Comparison of ENCODE assay signal across 17 cellular contexts in genomic region chr17:57561072-57561861, GRCh38.
DNase-seq lines count a peak whose midpoint lies in the region; ATAC-seq and TF ChIP-seq lines count a peak whose summit lies in the region.
"Had no signal": no experiment of that assay in that cellular context is flagged by ENCODE, and none has a peak within 500 bp of the region (broad histone marks: within the 10 kb centered on the region; RNA-seq: fewer than 3 reads in every experiment).

No MANE protein-coding gene starts in this region.

- DNase-seq in NCI-H1417 (lab: John Stamatoyannopoulos, UW) (peak in 2 of 3 experiments; percentile 28 to 52), NCI-H1417 treated with DMSO at 0.1 percent for 48 hours (lab: John Stamatoyannopoulos, UW) (no peak), HuH-7.5 (ENCODE audit: low spot score) (peak; percentile 61), WERI-Rb-1 (no peak), globus pallidus (ENCODE audit: low spot score) (no peak)
- DNase-seq in natural killer cell treated with Interleukin-12 subunit alpha and Interleukin-12 subunit beta and Interleukin-15 and Interleukin-18, amount 100 ng/mL, for 72 hours (ENCODE audit: low spot score): peak; percentile 67
- DNase-seq in stimulated activated CD4-positive, alpha-beta T cell treated with anti-CD3 and anti-CD28 coated beads, Interleukin-4, amount 100 ng/mL, for 1 hour: no peak
- DNase-seq: COR-L47; GM23248; PC-9; stimulated activated naive CD4-positive, alpha-beta T cell treated with Interleukin-2 at 50 U/mL for 16 hours; T-helper 2 cell had no signal

- H3K27ac ChIP-seq in WERI-Rb-1: peak overlapping the region; percentile 36
- H3K27ac ChIP-seq: 22Rv1, GM23248, PC-9 had no signal

- H3K27me3 ChIP-seq in WERI-Rb-1 (ENCODE audit: insufficient read depth, low read depth, severe bottlenecking): no peaks in the 10 kb centered on the region

- ATAC-seq in natural killer cell treated with Interleukin-12 subunit alpha and Interleukin-12 subunit beta and Interleukin-15 and Interleukin-18, amount 100 ng/mL, for 72 hours: peak; percentile 79 to 84
- no peak for ATAC-seq in HG03175 (IDR thresholded peaks at IDR 0.05; ENCODE audit: unreplicated experiment)
- ATAC-seq: activated T-helper 17 cell treated with anti-CD3 and anti-CD28 coated beads, Interleukin-2, amount 50 U/mL, for 72 hours; sciatic nerve had no signal

- TF ChIP-seq CTCF in WERI-Rb-1 (IDR thresholded peaks at IDR 0.05; ENCODE audit: low read depth, low read length): no peak

- H3K27ac Mint-ChIP-seq in natural killer cell treated with Interleukin-12 subunit alpha and Interleukin-12 subunit beta and Interleukin-15 and Interleukin-18, amount 100 ng/mL, for 72 hours: peak overlapping the region; percentile 64 to 69

- H3K4me1 Mint-ChIP-seq in natural killer cell treated with Interleukin-12 subunit alpha and Interleukin-12 subunit beta and Interleukin-15 and Interleukin-18, amount 100 ng/mL, for 72 hours (ENCODE audit: low read depth in 2 of 2): peaks cover 34 to 40% of the 10 kb centered on the region in 2 donors

- no peaks in the 10 kb centered on the region for H3K36me3 Mint-ChIP-seq in natural killer cell treated with Interleukin-12 subunit alpha and Interleukin-12 subunit beta and Interleukin-15 and Interleukin-18, amount 100 ng/mL, for 72 hours

- H3K36me3 ChIP-seq in WERI-Rb-1: peaks cover 62% of the 10 kb centered on the region

- no peaks in the 10 kb centered on the region for H3K9me3 Mint-ChIP-seq in natural killer cell treated with Interleukin-12 subunit alpha and Interleukin-12 subunit beta and Interleukin-15 and Interleukin-18, amount 100 ng/mL, for 72 hours
- H3K9me3 Mint-ChIP-seq: activated T-helper 17 cell treated with anti-CD3 and anti-CD28 coated beads, Interleukin-2, amount 50 U/mL, for 72 hours had no signal

- peaks cover 0 to 4% of the 10 kb centered on the region in 2 donors for H3K27me3 Mint-ChIP-seq in natural killer cell treated with Interleukin-12 subunit alpha and Interleukin-12 subunit beta and Interleukin-15 and Interleukin-18, amount 100 ng/mL, for 72 hours
- H3K27me3 Mint-ChIP-seq: activated T-helper 17 cell treated with anti-CD3 and anti-CD28 coated beads, Interleukin-2, amount 50 U/mL, for 72 hours had no signal

- no peak overlapping the region for H3K4me3 ChIP-seq in WERI-Rb-1 (ENCODE audit: low read depth, low read length)
- H3K4me3 ChIP-seq: GM23248, lung, PC-9 had no signal

- H3K4me3 Mint-ChIP-seq in natural killer cell treated with Interleukin-12 subunit alpha and Interleukin-12 subunit beta and Interleukin-15 and Interleukin-18, amount 100 ng/mL, for 72 hours: peak overlapping the region; percentile 72
- H3K4me3 Mint-ChIP-seq: activated T-helper 17 cell treated with anti-CD3 and anti-CD28 coated beads, Interleukin-2, amount 50 U/mL, for 72 hours had no signal

- H3K9me3 ChIP-seq in WERI-Rb-1 (ENCODE audit: severe bottlenecking): no peaks in the 10 kb centered on the region

Comparison
In these comparisons a context has a peak if more than half of its experiments do, and no peak if none do; other contexts are left out.
1. DNase-seq: peak in NCI-H1417 (2 of 3), HuH-7.5 (single experiment) and natural killer cell treated with Interleukin-12 subunit alpha and Interleukin-12 subunit beta and Interleukin-15 and Interleukin-18, amount 100 ng/mL, for 72 hours (single experiment); none in NCI-H1417 treated with DMSO at 0.1 percent for 48 hours (single experiment), WERI-Rb-1 (single experiment), globus pallidus (single experiment) and stimulated activated CD4-positive, alpha-beta T cell treated with anti-CD3 and anti-CD28 coated beads, Interleukin-4, amount 100 ng/mL, for 1 hour (single experiment).